ENCODE assay signal across 8 cellular contexts in genomic region chr16:20898938-20899502, GRCh38.
DNase-seq lines count a peak whose midpoint lies in the region; ATAC-seq and TF ChIP-seq lines count a peak whose summit lies in the region.

No MANE protein-coding gene starts in this region.

- no peaks in the 10 kb centered on the region for H4K20me1 ChIP-seq in KMS-11 (ENCODE audit: insufficient read depth)

- no peak for ATAC-seq in GM19467 (IDR thresholded peaks at IDR 0.05; ENCODE audit: unreplicated experiment)
- no peak for ATAC-seq in GM18867 (IDR thresholded peaks at IDR 0.05; ENCODE audit: unreplicated experiment)
- no peak for ATAC-seq in GM18861 (IDR thresholded peaks at IDR 0.05; ENCODE audit: unreplicated experiment)
- no peak for ATAC-seq in HG03196 (IDR thresholded peaks at IDR 0.05; ENCODE audit: unreplicated experiment)

- H3K79me2 ChIP-seq in ACC112 (ENCODE audit: control insufficient read depth, insufficient read depth, low read length, unreplicated experiment) = peaks cover 93% of the 10 kb centered on the region
- H3K79me2 ChIP-seq in KMS-11 (ENCODE audit: insufficient read depth, low read depth) = peaks cover 13% of the 10 kb centered on the region; the same call in 1 of the 2 replicates

- H3K27ac ChIP-seq in ACC112 (ENCODE audit: low read depth, low read length) (peak overlapping the region; percentile 96), KMS-11 (no peak overlapping the region), caudate nucleus (ENCODE audit: low read depth, low read length) (peak overlapping the region; percentile 98)

- peak overlapping the region; percentile 48 for H3K4me2 ChIP-seq in KMS-11

- peaks cover 44% of the 10 kb centered on the region for H3K4me1 ChIP-seq in ACC112 (ENCODE audit: control insufficient read depth, insufficient read depth, low read length, unreplicated experiment)
- H3K4me1 ChIP-seq in KMS-11 (ENCODE audit: low read depth, poor library complexity, severe bottlenecking) = peaks cover 25% of the 10 kb centered on the region

- no peaks in the 10 kb centered on the region for H3K27me3 ChIP-seq in ACC112 (ENCODE audit: insufficient read depth, low read length)
- no peaks in the 10 kb centered on the region for H3K27me3 ChIP-seq in KMS-11 (ENCODE audit: insufficient read depth, low read depth)

- DNase-seq in caudate nucleus (lab: John Stamatoyannopoulos, UW) (no peak), midbrain (lab: John Stamatoyannopoulos, UW) (peak; percentile 14)

- H3K4me3 ChIP-seq in ACC112 (ENCODE audit: low read depth, low read length) = peak overlapping the region; percentile 83
- no peak overlapping the region for H3K4me3 ChIP-seq in KMS-11 (IDR thresholded peaks at IDR 0.05; ENCODE audit: insufficient read depth, low read depth, low read length)

- H3K36me3 ChIP-seq in ACC112 (ENCODE audit: insufficient read depth, low read length) = peaks cover 23% of the 10 kb centered on the region; the same call in 1 of the 2 replicates
- H3K36me3 ChIP-seq in KMS-11 (ENCODE audit: insufficient read depth) = no peaks in the 10 kb centered on the region

- peak overlapping the region; percentile 38; the same call in 1 of the 2 replicates for H3K9ac ChIP-seq in KMS-11

- TF ChIP-seq CTCF in KMS-11 (conservative IDR thresholded peaks at IDR 0.05; ENCODE audit: low read depth, low read length) = no peak

- H2AFZ ChIP-seq in ACC112 (ENCODE audit: low read length, unreplicated experiment) (no peak overlapping the region), KMS-11 (ENCODE audit: low read depth) (no peak overlapping the region)
